Comparison of ENCODE assay signal across 8 cellular contexts in the genomic region with DNA sequence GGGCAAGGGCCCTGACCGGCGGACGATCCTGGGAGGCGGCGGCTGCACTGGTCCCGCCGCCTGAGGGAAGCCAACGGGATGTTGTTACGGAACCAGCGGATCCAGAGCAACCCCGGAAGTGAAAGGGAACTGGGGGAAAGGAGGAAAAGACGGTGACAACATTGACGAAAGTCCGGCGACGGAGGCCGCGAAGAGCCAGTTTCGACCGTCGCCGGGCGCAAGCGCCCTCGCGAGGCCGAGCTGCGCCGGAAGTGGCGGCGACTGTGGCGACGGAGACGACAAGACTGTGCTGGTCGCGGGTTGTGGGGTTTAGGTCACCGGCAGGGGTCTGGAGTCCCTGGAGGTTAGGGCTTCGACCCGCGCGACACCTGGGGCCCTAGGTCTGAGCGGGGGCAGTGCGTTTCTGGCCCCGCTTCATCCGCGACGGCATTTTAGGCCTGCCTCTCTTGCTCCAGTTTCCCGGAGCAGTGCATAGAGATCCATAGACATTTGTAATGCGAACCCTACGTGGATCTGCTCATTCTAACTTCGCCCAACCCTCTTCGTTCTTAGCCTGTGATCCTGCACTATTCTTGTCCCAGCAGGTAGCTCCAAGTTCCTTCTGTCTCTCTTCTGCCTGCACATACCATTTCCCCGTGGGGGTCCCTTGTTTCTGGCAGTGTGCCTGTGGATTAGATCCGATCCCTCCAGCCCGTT. TPM values are rescaled to one million over a fixed set of nuclear protein-coding genes. Genes with fewer than 3 reads are reported as not detected.
DNase-seq lines count a peak whose midpoint lies in the region; TF ChIP-seq lines count a peak whose summit lies in the region.

A gene (minus strand): TSS at position 120 of the 696 bp plus-strand sequence. CDS start 138 bp downstream, outside the sequence.

- no peaks in the 10 kb centered on the region for H4K20me1 ChIP-seq in MM.1S (ENCODE audit: insufficient read depth, low read length)

- H3F3A ChIP-seq in MM.1S (ENCODE audit: insufficient read depth, low read length), result 0 out of 2 replicates have a peak, but pooled peaks cover 3% of the 10 kb centered on the region

- peak within 1 kb of the TSS; percentile 92 for H2AFZ ChIP-seq in MM.1S (ENCODE audit: low read length)

- no peaks in the 10 kb centered on the region for H3K9me2 ChIP-seq in MM.1S (replicated peaks; ENCODE audit: insufficient read depth, low read length)

- WGBS in suprapubic skin, result under 1% methylated on average over 32 of the region's 55 CpGs

- TF ChIP-seq EP300 in suprapubic skin (IDR thresholded peaks at IDR 0.05), result no peak

- H3K4me1 ChIP-seq in MM.1S (ENCODE audit: low read length), result peaks cover 9% of the 10 kb centered on the region
- no peaks in the 10 kb centered on the region for H3K4me1 ChIP-seq in SJSA1 (replicated peaks)
- H3K4me1 ChIP-seq in suprapubic skin, result peaks cover 30% of the 10 kb centered on the region

- H3K27ac ChIP-seq in MM.1S (ENCODE audit: low read length) (peak within 1 kb of the TSS; percentile 67), SJSA1 (peak within 1 kb of the TSS; percentile 78), suprapubic skin (peak within 1 kb of the TSS; percentile 95)

- peak; percentile 94 for DNase-seq in GM03348 (ENCODE audit: low spot score)
- DNase-seq in HCEC 1CT, result peak; percentile 84
- peak; percentile 91 for DNase-seq in MM.1S
- peak; percentile 75 to 76 for DNase-seq in SJSA1 (ENCODE audit: low read depth in 1 of 2, low spot score in 2 of 2)
- peak; percentile 79 for DNase-seq in activated naive CD4-positive, alpha-beta T cell treated with Interleukin-2 at 50 U/mL for 16 hours
- peak; percentile 92 for DNase-seq in globus pallidus (ENCODE audit: low spot score)
- DNase-seq in nucleus accumbens (lab: John Stamatoyannopoulos, UW), result peak; percentile 31 to 96 (median 88)
- peak; percentile 88 to 89 for DNase-seq in suprapubic skin (ENCODE audit: low spot score in 2 of 2)

- TF ChIP-seq CTCF in MM.1S (IDR thresholded peaks at IDR 0.05; ENCODE audit: low read length) (peak; percentile 46), suprapubic skin (IDR thresholded peaks at IDR 0.05) (peak in 1 of 2 donors; percentile 36)

- H3K4me3 ChIP-seq in MM.1S (ENCODE audit: low read length) (peak within 1 kb of the TSS; percentile 96), SJSA1 (peak within 1 kb of the TSS; percentile 58), suprapubic skin (peak within 1 kb of the TSS; percentile 84)

- peak; percentile 58 to 79 for TF ChIP-seq POLR2A in suprapubic skin (IDR thresholded peaks at IDR 0.05)

- no peaks in the 10 kb centered on the region for H3K9me3 ChIP-seq in MM.1S (replicated peaks; ENCODE audit: insufficient read depth, low read length)
- no peaks in the 10 kb centered on the region for H3K9me3 ChIP-seq in SJSA1 (replicated peaks)
- H3K9me3 ChIP-seq in suprapubic skin, result no peaks in the 10 kb centered on the region

- peak within 1 kb of the TSS; percentile 96 for H3K4me2 ChIP-seq in MM.1S (ENCODE audit: low read depth, low read length)

- H3K79me2 ChIP-seq in MM.1S (ENCODE audit: low read length), result peaks cover 45% of the 10 kb centered on the region

- H3K36me3 ChIP-seq in MM.1S (replicated peaks; ENCODE audit: insufficient read depth, low read length), result no peaks in the 10 kb centered on the region
- no peaks in the 10 kb centered on the region for H3K36me3 ChIP-seq in SJSA1
- no peaks in the 10 kb centered on the region for H3K36me3 ChIP-seq in suprapubic skin

- peak within 1 kb of the TSS; percentile 87 for H3K9ac ChIP-seq in MM.1S (ENCODE audit: low read length)

- H3K27me3 ChIP-seq in MM.1S (replicated peaks; ENCODE audit: insufficient read depth, low read length) (no peaks in the 10 kb centered on the region), SJSA1 (replicated peaks) (no peaks in the 10 kb centered on the region), suprapubic skin (no peaks in the 10 kb centered on the region)

RNA-seq across cellular contexts. Expression of the gene that starts here (rescaled TPM):
- total RNA-seq in SJSA1 (2014; rRNA removed; shearing (Covaris generic)), result 4.5 and 10.3 TPM in 2 replicates
- total RNA-seq in suprapubic skin, result 10 to 100 TPM; 26.5 to 78.0 (median 36.5) TPM

Comparison
In these comparisons a context has a peak if more than half of its experiments do, and no peak if none do; other contexts are left out.
1. Peak in every context shown above with its lines: DNase-seq, H3K4me3 ChIP-seq and H3K27ac ChIP-seq.